In genomic region chr17:49634487-49634865, GRCh38 we compare ENCODE assay signal across 15 cellular contexts. TPM values are rescaled to one million over a fixed set of nuclear protein-coding genes. Genes with fewer than 3 reads are reported as not detected.
DNase-seq lines count a peak whose midpoint lies in the region; ATAC-seq and TF ChIP-seq lines count a peak whose summit lies in the region.
"Had no signal": no experiment of that assay in that cellular context is flagged by ENCODE, and none has a peak within 500 bp of the region (broad histone marks: within the 10 kb centered on the region; RNA-seq: fewer than 3 reads in every experiment).

No MANE protein-coding gene starts in this region.

- no peak for ATAC-seq in HG03095 (IDR thresholded peaks at IDR 0.05; ENCODE audit: unreplicated experiment)

- H3K4me1 ChIP-seq in adrenal gland (replicated peaks in 1 of 2), result peaks cover 31 to 75% of the 10 kb centered on the region in 2 donors
- H3K4me1 ChIP-seq in neutrophil (ENCODE audit: control insufficient read depth in 1 of 2, insufficient read depth in 1 of 2, low read depth in 1 of 2, low read length in 1 of 2), result no peaks in the 10 kb centered on the region
- H3K4me1 ChIP-seq in urinary bladder (ENCODE audit: insufficient read depth), result peaks cover 2% of the 10 kb centered on the region

- H3K36me3 ChIP-seq in adrenal gland (replicated peaks in 1 of 2) (no peaks in the 10 kb centered on the region), neutrophil (no peaks in the 10 kb centered on the region), urinary bladder (ENCODE audit: insufficient read depth) (no peaks in the 10 kb centered on the region)

- intact Hi-C loops in adrenal gland (cut with DNase I), result no loop called here

- H3K27ac ChIP-seq in adrenal gland (peak overlapping the region in 3 of 5 donors; percentile 3 to 51 (median 11)), neutrophil (peak overlapping the region; percentile 50), urinary bladder (ENCODE audit: low read depth) (peak overlapping the region; percentile 50)

- H3K27me3 ChIP-seq in adrenal gland (no peaks in the 10 kb centered on the region), neutrophil (no peaks in the 10 kb centered on the region)

- H3K9me3 ChIP-seq in adrenal gland (replicated peaks in 1 of 3) (no peaks in the 10 kb centered on the region), neutrophil (no peaks in the 10 kb centered on the region)

- no peak for TF ChIP-seq POLR2A in adrenal gland (IDR thresholded peaks at IDR 0.05)

- WGBS in adrenal gland, 4 donors, result 48 to 69% (median 61%) methylated on average over 1 of the region's 1 CpG
- WGBS in urinary bladder, result 27% methylated on average over 1 of the region's 1 CpG

- DNase-seq in adrenal gland, result no peak
- peak; percentile 28 for DNase-seq in fibroblast of villous mesenchyme (ENCODE audit: low read depth)
- DNase-seq in activated CD8-positive, alpha-beta memory T cell treated with anti-CD3 and anti-CD28 coated beads, Interleukin-2, amount 50 U/mL, for 48 hours, result no peak
- no peak for DNase-seq in NK-92 treated with Interleukin-12 subunit alpha and Interleukin-12 subunit beta, amount 100 ng/mL, for 24 hours (lab: John Stamatoyannopoulos, UW)
- DNase-seq: activated CD4-positive, CD25-positive, alpha-beta regulatory T cell treated with anti-CD3 and anti-CD28 coated beads, Interleukin-2, amount 50 U/mL, for 72 hours; cortex of kidney; EL; NCI-H446; OCI-M1; stimulated activated CD4-positive, alpha-beta T cell treated with anti-CD3 and anti-CD28 coated beads, Interleukin-4, amount 100 ng/mL, for 24 hours had no signal

- TF ChIP-seq CTCF in adrenal gland (IDR thresholded peaks at IDR 0.05) (no peak), fibroblast of villous mesenchyme (IDR thresholded peaks at IDR 0.05; ENCODE audit: insufficient read depth, low read depth, low read length) (no peak), neutrophil (IDR thresholded peaks at IDR 0.05) (no peak)

- H3K4me3 ChIP-seq in adrenal gland (no peak overlapping the region), fibroblast of villous mesenchyme (ENCODE audit: low read depth, low read length) (no peak overlapping the region), neutrophil (ENCODE audit: low read depth in 1 of 2, low read length in 1 of 2) (no peak overlapping the region), urinary bladder (ENCODE audit: low read depth, low read length) (no peak overlapping the region)

RNA-seq across cellular contexts. Expression of gene SPOP, which starts 43.4 kb away (rescaled TPM):
- total RNA-seq in adrenal gland (10 to 100 TPM; 44.0 to 86.4 (median 58.6) TPM), fibroblast of villous mesenchyme (43.5 and 59.2 TPM in 2 replicates), urinary bladder (174 TPM)
- polyA plus RNA-seq in adrenal gland (10 to 100 TPM; 22.4 to 47.8 (median 33.6) TPM), urinary bladder (92.4 TPM)

RNA-seq across cellular contexts. Expression of gene NXPH3, which starts 58.8 kb away (rescaled TPM):
- total RNA-seq in adrenal gland, result 1 to 10 TPM in 6 of 8 donors, under 1 TPM in 2; 0.30 to 6.1 (median 1.3) TPM
- polyA plus RNA-seq in adrenal gland, result 1 to 10 TPM in 1 of 3 donors, under 1 TPM in 2; 0.80 to 1.3 (median 0.88) TPM
- 0.43 and 0.97 TPM in 2 replicates for total RNA-seq in fibroblast of villous mesenchyme
- total RNA-seq in urinary bladder, result 1.6 TPM
- polyA plus RNA-seq in urinary bladder, result 26.4 TPM
- total RNA-seq: mononuclear cell had no signal
- polyA plus RNA-seq: CD14-positive monocyte had no signal
